Comparison of ENCODE assay signal across 9 cellular contexts in the genomic region with DNA sequence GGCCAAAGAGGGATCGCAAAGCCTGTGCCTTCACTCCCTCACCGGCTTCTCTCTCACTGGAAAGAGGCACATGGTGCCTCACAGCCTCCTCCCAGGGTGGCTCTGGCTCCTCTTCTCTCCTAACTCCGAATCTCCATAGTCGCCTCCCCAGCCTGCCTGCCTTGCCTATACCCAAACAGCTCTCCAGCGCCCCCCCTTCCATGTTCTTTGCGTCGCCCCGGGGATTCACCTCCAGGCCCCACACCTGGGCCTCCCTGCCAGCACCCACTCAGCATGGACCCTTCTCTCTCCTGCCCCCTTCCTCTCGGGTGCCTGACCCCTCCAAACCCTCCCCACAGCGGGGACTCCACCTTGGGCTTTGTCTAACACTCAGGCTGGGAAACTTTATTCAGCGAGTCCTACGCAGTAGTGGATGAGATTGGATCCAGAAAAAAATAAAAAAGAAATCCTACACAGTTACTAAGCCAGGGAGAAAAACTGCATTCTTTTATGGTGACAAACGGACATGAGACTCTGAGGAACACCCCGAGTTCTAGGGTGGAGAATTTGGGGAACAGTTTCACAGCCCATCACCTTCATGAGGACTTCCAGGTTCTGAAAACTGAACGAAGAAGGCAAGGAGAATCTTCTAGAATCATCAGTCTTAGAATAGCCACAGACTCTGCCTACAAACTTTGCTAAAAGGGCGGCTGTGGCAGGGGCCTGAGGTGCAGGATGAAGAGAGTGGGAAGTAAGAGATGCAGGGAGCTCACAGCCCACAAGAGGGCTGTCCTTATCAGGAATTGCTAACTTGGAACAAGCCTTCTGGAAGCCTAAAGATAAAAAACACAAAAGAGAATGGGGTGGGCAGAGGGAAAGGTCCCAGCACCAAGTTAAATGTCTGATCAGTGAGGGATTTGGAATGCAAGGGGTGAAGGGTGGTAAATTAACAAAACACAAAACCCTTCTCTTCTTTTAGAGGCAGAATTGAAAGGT. TPM values are rescaled to one million over a fixed set of nuclear protein-coding genes. Genes with fewer than 3 reads are reported as not detected.
DNase-seq lines count a peak whose midpoint lies in the region; ATAC-seq, FAIRE-seq and TF ChIP-seq lines count a peak whose summit lies in the region.
"Had no signal": no experiment of that assay in that cellular context is flagged by ENCODE, and none has a peak within 500 bp of the region (broad histone marks: within the 10 kb centered on the region; RNA-seq: fewer than 3 reads in every experiment).

No MANE protein-coding gene starts in this region.

- no peak overlapping the region for H3K4me3 ChIP-seq in HUES64 (ENCODE audit: low read length)
- H3K4me3 ChIP-seq in mammary epithelial cell (replicated peaks in 1 of 3; ENCODE audit: insufficient read depth in 1 of 3, low read depth in 2 of 3, low read length in 3 of 3) = no peak overlapping the region
- H3K4me3 ChIP-seq in muscle layer of colon (ENCODE audit: low read depth in 1 of 2, low read length in 2 of 2) = no peak overlapping the region
- H3K4me3 ChIP-seq in small intestine (ENCODE audit: low read depth in 1 of 2, low read length in 2 of 2) = no peak overlapping the region

- no peak for TF ChIP-seq POLR2A in H54 (IDR thresholded peaks at IDR 0.05; ENCODE audit: low read depth, low read length)

- no peak for FAIRE-seq in small intestine (lab: Jason Lieb, UNC)
- no peak for FAIRE-seq in H54 (lab: Jason Lieb, UNC)

- TF ChIP-seq CTCF in AG09319 (IDR thresholded peaks at IDR 0.05; ENCODE audit: low read depth, low read length) (peak; percentile 64), mammary epithelial cell (conservative IDR thresholded peaks at IDR 0.05 in 1 of 2, IDR thresholded peaks at IDR 0.05 in 1 of 2; ENCODE audit: extremely low read depth in 1 of 2, insufficient read depth in 1 of 2, low read depth in 1 of 2, low read length in 2 of 2) (peak; percentile 62 to 69)

- CTCF ChIA-PET in mammary epithelial cell (lab: Charles Lee; ENCODE audit: low non-redundant PET) = interaction anchor here (0.5 to 1.1 kb wide), 3 partner anchors 9 to 157 kb away, joined by 3 to 5 read pairs (median 3); no protein-coding TSS in a partner anchor

- dilution Hi-C loops in mammary epithelial cell (cut with HindIII; ENCODE audit: low sequenced_read_pairs) = no loop called here

- H2AFZ ChIP-seq in mammary epithelial cell (ENCODE audit: low read depth, low read length) = peak overlapping the region; percentile 76

- ATAC-seq in GM19395 (IDR thresholded peaks at IDR 0.05; ENCODE audit: unreplicated experiment) = no peak

- peaks cover 47% of the 10 kb centered on the region for H3K79me2 ChIP-seq in mammary epithelial cell (ENCODE audit: insufficient read depth, low read length)

- H3K27me3 ChIP-seq in HUES64 (ENCODE audit: insufficient read depth, low read length) (peaks cover 6% of the 10 kb centered on the region), mammary epithelial cell (ENCODE audit: insufficient read depth, low read length) (no peaks in the 10 kb centered on the region), muscle layer of colon (ENCODE audit: control insufficient read depth in 1 of 2, insufficient read depth in 2 of 2, low read length in 2 of 2) (no peaks in the 10 kb centered on the region), small intestine (ENCODE audit: control insufficient read depth in 2 of 2, insufficient read depth in 2 of 2, low read length in 2 of 2) (no peaks in the 10 kb centered on the region)

- H3K4me2 ChIP-seq in mammary epithelial cell (ENCODE audit: insufficient read depth, low read depth, low read length) = peak overlapping the region; percentile 67

- 73% methylated on average over 14 of the region's 16 CpGs for WGBS in HUES64
- 20% methylated on average over 13 of the region's 16 CpGs for WGBS in mammary epithelial cell (ENCODE audit: low coverage, missing lambda C conversion rate)
- 71 to 83% (median 78%) methylated on average over 16 of the region's 16 CpGs for WGBS in small intestine, 3 donors

- in situ Hi-C loops in mammary epithelial cell (cut with MboI; ENCODE audit: low sequenced_read_pairs in 2 of 2) = loop anchor here in 1 of 2 donors (5.0 kb wide), 1 partner anchor 235 kb away; no protein-coding TSS in a partner anchor

- DNase-seq in AG09319 (ENCODE audit: extremely low read depth, low read depth) (no peak), mammary epithelial cell (peak; percentile 57), small intestine (no peak), H54 (ENCODE audit: insufficient read length, low spot score) (no peak), NCI-H446 treated with DMSO at 0.1 percent for 48 hours (lab: John Stamatoyannopoulos, UW) (no peak)
- DNase-seq: activated CD4-positive, alpha-beta T cell treated with anti-CD3 and anti-CD28 coated beads, Interleukin-2, amount 50 U/mL, for 48 hours had no signal

- H3K9ac ChIP-seq in HUES64 (ENCODE audit: low read depth, low read length) = peak overlapping the region; percentile 38; the same call in 1 of the 2 replicates
- peak overlapping the region; percentile 45 for H3K9ac ChIP-seq in mammary epithelial cell (ENCODE audit: insufficient read depth, low read length)
- H3K9ac ChIP-seq in muscle layer of colon (ENCODE audit: low read length) = no peak overlapping the region

- intact Hi-C loops in mammary epithelial cell (cut with micrococcal nuclease) = no loop called here

- BruUV-seq in mammary epithelial cell (replicated peaks; lab: Mats Ljungman, UMichigan) = no TSS peak

- H3K27ac ChIP-seq in HUES64 (ENCODE audit: low read depth, low read length) = peak overlapping the region; percentile 12; the same call in 1 of the 2 replicates
- peak overlapping the region; percentile 68 for H3K27ac ChIP-seq in mammary epithelial cell (ENCODE audit: insufficient read depth, low read depth, low read length)
- H3K27ac ChIP-seq in muscle layer of colon (ENCODE audit: low read depth, low read length) = peak overlapping the region; percentile 35
- H3K27ac ChIP-seq in small intestine (ENCODE audit: low read depth in 1 of 2, low read length in 1 of 2) = peak overlapping the region in 1 of 2 donors; percentile 54

- H3K9me3 ChIP-seq in HUES64 (ENCODE audit: insufficient read depth, low read depth, low read length) (no peaks in the 10 kb centered on the region), mammary epithelial cell (replicated peaks; ENCODE audit: insufficient read depth, low read length) (no peaks in the 10 kb centered on the region), muscle layer of colon (ENCODE audit: low read length) (no peaks in the 10 kb centered on the region), small intestine (ENCODE audit: control insufficient read depth, low read depth) (no peaks in the 10 kb centered on the region)

- H3K36me3 ChIP-seq in HUES64 (ENCODE audit: insufficient read depth, low read length) = peaks cover 12% of the 10 kb centered on the region
- H3K36me3 ChIP-seq in mammary epithelial cell (ENCODE audit: insufficient read depth, low read length) = peaks cover 6% of the 10 kb centered on the region
- peaks cover 17% of the 10 kb centered on the region for H3K36me3 ChIP-seq in muscle layer of colon (ENCODE audit: insufficient read depth, low read length)
- no peaks in the 10 kb centered on the region for H3K36me3 ChIP-seq in small intestine (ENCODE audit: control insufficient read depth in 2 of 2, insufficient read depth in 2 of 2, low read length in 2 of 2)

- no peaks in the 10 kb centered on the region for H4K20me1 ChIP-seq in mammary epithelial cell (ENCODE audit: insufficient read depth, low read length)

- peaks cover 15% of the 10 kb centered on the region for H3K4me1 ChIP-seq in HUES64 (ENCODE audit: insufficient read depth, low read length)
- peaks cover 47% of the 10 kb centered on the region for H3K4me1 ChIP-seq in mammary epithelial cell (ENCODE audit: insufficient read depth, low read length)
- peaks cover 33% of the 10 kb centered on the region for H3K4me1 ChIP-seq in muscle layer of colon (ENCODE audit: insufficient read depth, low read length)
- H3K4me1 ChIP-seq in small intestine (ENCODE audit: control insufficient read depth in 2 of 2, insufficient read depth in 1 of 2, low read depth in 1 of 2, low read length in 1 of 2) = no peaks in the 10 kb centered on the region

RNA-seq across cellular contexts. Expression of a gene that starts 5.3 kb away (rescaled TPM):
- 10.6 TPM for polyA plus RNA-seq in HUES64 (2013, experiment 1 of 2)
- 11.7 TPM for polyA plus RNA-seq in HUES64 (2013, experiment 2 of 2)
- total RNA-seq in mammary epithelial cell = 10 to 100 TPM; 30.8 to 43.6 TPM
- polyA plus RNA-seq in mammary epithelial cell = 18.3 TPM
- 45.2 TPM for polyA minus RNA-seq in mammary epithelial cell
- polyA plus RNA-seq in small intestine = 10 to 100 TPM in 1 of 3 donors, 1 to 10 TPM in 2; 1.8 to 16.7 (median 4.6) TPM

RNA-seq across cellular contexts. Expression of a gene that starts 35.3 kb away (rescaled TPM):
- 28.8 TPM for polyA plus RNA-seq in HUES64 (2013, experiment 1 of 2)
- 23.6 TPM for polyA plus RNA-seq in HUES64 (2013, experiment 2 of 2)
- 10 to 100 TPM; 36.4 to 36.7 TPM for total RNA-seq in mammary epithelial cell
- polyA plus RNA-seq in mammary epithelial cell (11.7 TPM), small intestine (10 to 100 TPM; 12.0 to 15.0 (median 14.1) TPM)
- 29.3 TPM for polyA minus RNA-seq in mammary epithelial cell
